In genomic region chr10:96454184-96454583, GRCh38 we compare ENCODE assay signal across 17 cellular contexts. TPM values are rescaled to one million over a fixed set of nuclear protein-coding genes. Genes with fewer than 3 reads are reported as not detected.
A peak's percentile ranks its signal among the peaks of the same experiment; 100 is the strongest.
DNase-seq lines count a peak whose midpoint lies in the region; ATAC-seq and TF ChIP-seq lines count a peak whose summit lies in the region.
"Had no signal": no experiment of that assay in that cellular context is flagged by ENCODE, and none has a peak within 500 bp of the region (broad histone marks: within the 10 kb centered on the region; RNA-seq: fewer than 3 reads in every experiment).

No MANE protein-coding gene starts in this region.

- H2BK20ac ChIP-seq in H9 (ENCODE audit: low read depth, low read length, poor library complexity, severe bottlenecking), result no peak overlapping the region

- DNase-seq in H9 (no peak), ecto neural progenitor cell (ENCODE audit: low spot score) (peak; percentile 25), sigmoid colon (no peak)
- DNase-seq in activated T-cell treated with anti-CD3 and anti-CD28 coated beads, Interleukin-2, amount 50 U/mL, for 4 hours, result no peak
- DNase-seq: Calu3; CD8-positive, alpha-beta T cell; DMS79 treated with DMSO at 0.1 percent for 48 hours; GM23248; H7; KG1 had no signal

- no peak overlapping the region for H3K56ac ChIP-seq in H9 (ENCODE audit: insufficient read length, low read depth, low read length)

- no peak for TF ChIP-seq CTCF in H9 (conservative IDR thresholded peaks at IDR 0.05)
- no peak for TF ChIP-seq CTCF in sigmoid colon (IDR thresholded peaks at IDR 0.05)

- no CpG with 5 or more reads among the region's 1 CpG for WGBS in H9 (ENCODE audit: extremely low coverage, insufficient read length, low lambda C conversion rate)
- 91 to 96% methylated on average over 1 of the region's 1 CpG for WGBS in sigmoid colon, 2 donors

- H2BK15ac ChIP-seq in H9 (ENCODE audit: low read depth, low read length), result no peak overlapping the region

- H3K79me1 ChIP-seq in H9 (ENCODE audit: insufficient read depth, low read depth, low read length, poor library complexity, severe bottlenecking), result no peaks in the 10 kb centered on the region

- H3K27me3 Mint-ChIP-seq in H9 (ENCODE audit: low read depth), result no peaks in the 10 kb centered on the region; the same call in 1 of the 2 replicates
- H3K27me3 Mint-ChIP-seq in activated T-cell treated with anti-CD3 and anti-CD28 coated beads, Interleukin-2, amount 50 U/mL, for 4 hours (ENCODE audit: low read depth), result peaks cover 5% of the 10 kb centered on the region

- H4K8ac ChIP-seq in H9 (replicated peaks; ENCODE audit: insufficient read length, low read depth, low read length), result no peak overlapping the region

- no peaks in the 10 kb centered on the region for H3K9me3 Mint-ChIP-seq in H9
- H3K9me3 Mint-ChIP-seq in activated T-cell treated with anti-CD3 and anti-CD28 coated beads, Interleukin-2, amount 50 U/mL, for 4 hours, result no peaks in the 10 kb centered on the region
- H3K9me3 Mint-ChIP-seq: CD8-positive, alpha-beta T cell had no signal

- TF ChIP-seq POLR2A in sigmoid colon (IDR thresholded peaks at IDR 0.05), result no peak

- H2AK5ac ChIP-seq in H9 (ENCODE audit: insufficient read length, low read length), result no peak overlapping the region

- H3K23ac ChIP-seq in H9 (ENCODE audit: insufficient read length, low read depth, low read length), result no peak overlapping the region

- H2AFZ ChIP-seq in H9 (ENCODE audit: low read length), result no peak overlapping the region
- H2AFZ ChIP-seq in neuron (ENCODE audit: low read depth, low read length), result peak overlapping the region; percentile 61
- H2AFZ ChIP-seq: GM23248 had no signal

- H2BK12ac ChIP-seq in H9 (ENCODE audit: insufficient read length, low read depth, low read length), result no peak overlapping the region

- no peak overlapping the region for H3T11ph ChIP-seq in H9 (ENCODE audit: low read length)

- H2BK120ac ChIP-seq in H9 (ENCODE audit: low read depth, low read length, poor library complexity, severe bottlenecking), result no peak overlapping the region

- H3K27ac ChIP-seq in H9 (ENCODE audit: insufficient read length, low read depth, low read length), result no peak overlapping the region
- H3K27ac ChIP-seq in sigmoid colon, result no peak overlapping the region
- H3K27ac ChIP-seq: BLaER1 treated with 17β-estradiol and CSF1 and Interleukin-3, amounts not matched to agents 10 nM and 100 nM; GM23248 had no signal

- H3K27ac Mint-ChIP-seq in H9, result peak overlapping the region in 2 of 3 experiments; percentile 27 to 32; a peak in 4 of 7 replicates
- H3K27ac Mint-ChIP-seq: B cell; CD8-positive, alpha-beta T cell had no signal

- H3K79me2 ChIP-seq in H9 (ENCODE audit: insufficient read depth, low read length), result no peaks in the 10 kb centered on the region

- H3K4ac ChIP-seq in H9 (ENCODE audit: low read depth, low read length), result no peak overlapping the region

- no peaks in the 10 kb centered on the region for H4K20me1 ChIP-seq in H9 (ENCODE audit: control insufficient read depth, insufficient read depth, insufficient read length)
- H4K20me1 ChIP-seq: BLaER1 treated with 17β-estradiol and CSF1 and Interleukin-3, amounts not matched to agents 10 nM and 100 nM had no signal

- H2BK5ac ChIP-seq in H9 (ENCODE audit: insufficient read length, low read length), result no peak overlapping the region

- ATAC-seq in activated T-cell treated with anti-CD3 and anti-CD28 coated beads, Interleukin-2, amount 50 U/mL, for 4 hours, result no peak
- ATAC-seq in GM21360 (IDR thresholded peaks at IDR 0.05; ENCODE audit: unreplicated experiment) (no peak), GM19023 (IDR thresholded peaks at IDR 0.05; ENCODE audit: unreplicated experiment) (no peak)
- ATAC-seq: CD8-positive, alpha-beta T cell; GM12878 had no signal

- no peak overlapping the region for H4K91ac ChIP-seq in H9 (ENCODE audit: insufficient read length, low read depth, low read length)

- peaks cover 49 to 50% of the 10 kb centered on the region in 2 experiments for H3K4me1 Mint-ChIP-seq in H9
- no peaks in the 10 kb centered on the region for H3K4me1 Mint-ChIP-seq in activated T-cell treated with anti-CD3 and anti-CD28 coated beads, Interleukin-2, amount 50 U/mL, for 4 hours (ENCODE audit: low read depth)
- H3K4me1 Mint-ChIP-seq: B cell had no signal

- no peak for TF ChIP-seq EP300 in sigmoid colon (IDR thresholded peaks at IDR 0.05)

- H3K9me3 ChIP-seq in H9 (ENCODE audit: control insufficient read depth, low read depth, low read length), result no peaks in the 10 kb centered on the region
- H3K9me3 ChIP-seq in neuron (ENCODE audit: low read length), result no peaks in the 10 kb centered on the region
- no peaks in the 10 kb centered on the region for H3K9me3 ChIP-seq in sigmoid colon

- no peak overlapping the region for H3K14ac ChIP-seq in H9 (ENCODE audit: insufficient read depth, low read length)

- H3K36me3 Mint-ChIP-seq in H9 (ENCODE audit: insufficient read depth in 1 of 3, low read depth in 3 of 3), result no peaks in the 10 kb centered on the region; a peak in 1 of 7 replicates
- H3K36me3 Mint-ChIP-seq in activated T-cell treated with anti-CD3 and anti-CD28 coated beads, Interleukin-2, amount 50 U/mL, for 4 hours (ENCODE audit: insufficient read depth), result no peaks in the 10 kb centered on the region
- H3K36me3 Mint-ChIP-seq: CD8-positive, alpha-beta T cell had no signal

- no peak overlapping the region for H3K18ac ChIP-seq in H9 (ENCODE audit: insufficient read length, low read depth, low read length)

- intact Hi-C loops in sigmoid colon (cut with DNase I), result no loop called here

- H3K4me3 ChIP-seq in neuron (ENCODE audit: low read length) (no peak overlapping the region), sigmoid colon (no peak overlapping the region)
- H3K4me3 ChIP-seq: BLaER1 treated with 17β-estradiol and CSF1 and Interleukin-3, amounts not matched to agents 10 nM and 100 nM; GM12878; GM23248 had no signal

- no peak overlapping the region for H3K4me2 ChIP-seq in H9 (ENCODE audit: insufficient read depth, insufficient read length, low read length)
- H3K4me2 ChIP-seq: BLaER1 treated with 17β-estradiol and CSF1 and Interleukin-3, amounts not matched to agents 10 nM and 100 nM had no signal

- H3K27me3 ChIP-seq in H9 (ENCODE audit: insufficient read depth, low read length) (no peaks in the 10 kb centered on the region), neuron (ENCODE audit: insufficient read depth, low read length) (no peaks in the 10 kb centered on the region), sigmoid colon (no peaks in the 10 kb centered on the region)
- H3K27me3 ChIP-seq: BLaER1 treated with 17β-estradiol and CSF1 and Interleukin-3, amounts not matched to agents 10 nM and 100 nM had no signal

- H3K4me1 ChIP-seq in H9 (ENCODE audit: insufficient read depth, low read length) (peaks cover 19% of the 10 kb centered on the region), neuron (ENCODE audit: insufficient read depth, low read length) (peaks cover 37% of the 10 kb centered on the region), sigmoid colon (no peaks in the 10 kb centered on the region)

- H3K9ac ChIP-seq in H9 (ENCODE audit: extremely low read depth, insufficient read length, low read length), result no peak overlapping the region
- H3K9ac ChIP-seq: BLaER1 treated with 17β-estradiol and CSF1 and Interleukin-3, amounts not matched to agents 10 nM and 100 nM; GM23248 had no signal

- no peak overlapping the region for H4K5ac ChIP-seq in H9 (ENCODE audit: insufficient read length, low read depth, low read length)

- no peaks in the 10 kb centered on the region for H3K23me2 ChIP-seq in H9 (ENCODE audit: insufficient read length, low read depth, low read length, poor library complexity, severe bottlenecking)

- no peak overlapping the region for H3K4me3 Mint-ChIP-seq in H9
- no peak overlapping the region for H3K4me3 Mint-ChIP-seq in activated T-cell treated with anti-CD3 and anti-CD28 coated beads, Interleukin-2, amount 50 U/mL, for 4 hours
- H3K4me3 Mint-ChIP-seq: B cell; CD8-positive, alpha-beta T cell had no signal

- no peaks in the 10 kb centered on the region for H3K36me3 ChIP-seq in neuron (ENCODE audit: insufficient read depth, low read length)
- no peaks in the 10 kb centered on the region for H3K36me3 ChIP-seq in sigmoid colon
- H3K36me3 ChIP-seq: BLaER1 treated with 17β-estradiol and CSF1 and Interleukin-3, amounts not matched to agents 10 nM and 100 nM had no signal

RNA-seq across cellular contexts. Expression of gene TLL2, which starts 59.5 kb away (rescaled TPM):
- total RNA-seq in H9 (2021) (1.4 and 1.8 TPM in 2 replicates), sigmoid colon (1 to 10 TPM in 1 of 4 donors, under 1 TPM in 3; 0.14 to 2.2 (median 0.26) TPM)
- not detected for total RNA-seq in activated T-cell treated with anti-CD3 and anti-CD28 coated beads, Interleukin-2, amount 50 U/mL, for 4 hours
- polyA plus RNA-seq in sigmoid colon, result under 1 TPM in 1 of 3 donors, not detected in 2; 0.36 TPM
- total RNA-seq: CD8-positive, alpha-beta T cell; HT-29 had no signal
